ENCODE assay signal across 16 cellular contexts in genomic region chr3:46998852-46999515, GRCh38. TPM values are rescaled to one million over a fixed set of nuclear protein-coding genes. Genes with fewer than 3 reads are reported as not detected.
DNase-seq lines count a peak whose midpoint lies in the region; ATAC-seq and TF ChIP-seq lines count a peak whose summit lies in the region.
"Had no signal": no experiment of that assay in that cellular context is flagged by ENCODE, and none has a peak within 500 bp of the region (broad histone marks: within the 10 kb centered on the region; RNA-seq: fewer than 3 reads in every experiment).

No MANE protein-coding gene starts in this region.

- DNase-seq in activated CD8-positive, alpha-beta memory T cell treated with anti-CD3 and anti-CD28 coated beads, Interleukin-2, amount 10 ng/mL, durations not matched to agents 7 days and 5 days, result no peak
- no peak for DNase-seq in activated CD8-positive, alpha-beta memory T cell treated with anti-CD3 and anti-CD28 coated beads, Interleukin-2, amount 50 U/mL, for 48 hours
- DNase-seq in activated T-helper 1 cell treated with anti-CD3 and anti-CD28 coated beads, Interleukin-12 subunit alpha, Interleukin-12 subunit beta, Interleukin-2, Interleukin-4 antibody, amounts not matched to agents 30 ng/mL and 10 ng/mL and 1 ng/mL, durations not matched to agents 14 hours and 24 hours and 36 hours (ENCODE audit: low spot score), result no peak
- peak in 2 of 3 donors; percentile 39 to 48 for DNase-seq in right cardiac atrium
- peak; percentile 57 for DNase-seq in upper lobe of right lung
- DNase-seq in activated naive CD4-positive, alpha-beta T cell treated with anti-CD3 and anti-CD28 coated beads for 36 hours, result no peak
- DNase-seq in omental fat pad (ENCODE audit: low spot score), result no peak
- DNase-seq: amniotic stem cell, MV-4-11, NCI-H187 treated with DMSO at 0.1 percent for 48 hours had no signal

- peaks cover 38% of the 10 kb centered on the region for H3K36me3 Mint-ChIP-seq in activated CD8-positive, alpha-beta memory T cell treated with anti-CD3 and anti-CD28 coated beads, Interleukin-2, amount 10 ng/mL, durations not matched to agents 7 days and 5 days
- H3K36me3 Mint-ChIP-seq in activated T-helper 1 cell treated with anti-CD3 and anti-CD28 coated beads, Interleukin-12 subunit alpha, Interleukin-12 subunit beta, Interleukin-2, Interleukin-4 antibody, amounts not matched to agents 30 ng/mL and 10 ng/mL and 1 ng/mL, durations not matched to agents 14 hours and 24 hours and 36 hours (ENCODE audit: low read depth), result peaks cover 24% of the 10 kb centered on the region
- peaks cover 17% of the 10 kb centered on the region for H3K36me3 Mint-ChIP-seq in activated naive CD4-positive, alpha-beta T cell treated with anti-CD3 and anti-CD28 coated beads for 36 hours (ENCODE audit: low read depth)
- H3K36me3 Mint-ChIP-seq: natural killer cell had no signal

- 84% methylated on average over 22 of the region's 22 CpGs for WGBS in right cardiac atrium

- H3K4me1 Mint-ChIP-seq in activated CD8-positive, alpha-beta memory T cell treated with anti-CD3 and anti-CD28 coated beads, Interleukin-2, amount 10 ng/mL, durations not matched to agents 7 days and 5 days, result peaks cover 22% of the 10 kb centered on the region
- peaks cover 7% of the 10 kb centered on the region for H3K4me1 Mint-ChIP-seq in activated T-helper 1 cell treated with anti-CD3 and anti-CD28 coated beads, Interleukin-12 subunit alpha, Interleukin-12 subunit beta, Interleukin-2, Interleukin-4 antibody, amounts not matched to agents 30 ng/mL and 10 ng/mL and 1 ng/mL, durations not matched to agents 14 hours and 24 hours and 36 hours (ENCODE audit: low read depth)
- H3K4me1 Mint-ChIP-seq in activated naive CD4-positive, alpha-beta T cell treated with anti-CD3 and anti-CD28 coated beads for 36 hours (ENCODE audit: low read depth), result peaks cover 1% of the 10 kb centered on the region

- H3K9me3 ChIP-seq in right cardiac atrium (ENCODE audit: control insufficient read depth, low read length) (no peaks in the 10 kb centered on the region), upper lobe of right lung (no peaks in the 10 kb centered on the region)
- H3K9me3 ChIP-seq: A549 had no signal

- H3K36me3 ChIP-seq in upper lobe of right lung, result peaks cover 59% of the 10 kb centered on the region

- no peak overlapping the region for H3K4me3 Mint-ChIP-seq in activated CD8-positive, alpha-beta memory T cell treated with anti-CD3 and anti-CD28 coated beads, Interleukin-2, amount 10 ng/mL, durations not matched to agents 7 days and 5 days
- no peak overlapping the region for H3K4me3 Mint-ChIP-seq in activated T-helper 1 cell treated with anti-CD3 and anti-CD28 coated beads, Interleukin-12 subunit alpha, Interleukin-12 subunit beta, Interleukin-2, Interleukin-4 antibody, amounts not matched to agents 30 ng/mL and 10 ng/mL and 1 ng/mL, durations not matched to agents 14 hours and 24 hours and 36 hours
- H3K4me3 Mint-ChIP-seq in activated naive CD4-positive, alpha-beta T cell treated with anti-CD3 and anti-CD28 coated beads for 36 hours, result no peak overlapping the region
- H3K4me3 Mint-ChIP-seq: memory B cell, natural killer cell had no signal

- ATAC-seq in activated CD8-positive, alpha-beta memory T cell treated with anti-CD3 and anti-CD28 coated beads, Interleukin-2, amount 10 ng/mL, durations not matched to agents 7 days and 5 days, result no peak
- no peak for ATAC-seq in right cardiac atrium
- no peak for ATAC-seq in upper lobe of right lung
- no peak for ATAC-seq in GM19397 (IDR thresholded peaks at IDR 0.05; ENCODE audit: unreplicated experiment)
- ATAC-seq in omental fat pad (ENCODE audit: low FRiP score), result no peak

- TF ChIP-seq CTCF in upper lobe of right lung (IDR thresholded peaks at IDR 0.05) (no peak), omental fat pad (IDR thresholded peaks at IDR 0.05) (no peak)

- H3K27ac ChIP-seq in right cardiac atrium (ENCODE audit: low read length) (no peak overlapping the region), upper lobe of right lung (no peak overlapping the region)
- H3K27ac ChIP-seq: WERI-Rb-1 had no signal

- intact Hi-C loops in activated T-helper 1 cell treated with anti-CD3 and anti-CD28 coated beads, Interleukin-12 subunit alpha, Interleukin-12 subunit beta, Interleukin-2, Interleukin-4 antibody, amounts not matched to agents 30 ng/mL and 10 ng/mL and 1 ng/mL, durations not matched to agents 14 hours and 24 hours and 36 hours (cut with micrococcal nuclease), result loop anchor here (1.0 to 2.0 kb wide), 3 partner anchors 75 to 294 kb away; no protein-coding TSS in a partner anchor
- intact Hi-C loops in right cardiac atrium (cut with DNase I) (loop anchor here in 3 of 4 donors (5.0 kb wide), 1 partner anchor 77 kb away; no protein-coding TSS in a partner anchor), upper lobe of right lung (cut with DNase I) (loop anchor here (5.0 kb wide), 1 partner anchor 77 kb away; no protein-coding TSS in a partner anchor)
- intact Hi-C loops in activated naive CD4-positive, alpha-beta T cell treated with anti-CD3 and anti-CD28 coated beads for 36 hours (cut with micrococcal nuclease), result loop anchor here (1.0 to 5.0 kb wide), 3 partner anchors 76 to 292 kb away; no protein-coding TSS in a partner anchor

- CTCF ChIA-PET in activated CD8-positive, alpha-beta memory T cell treated with anti-CD3 and anti-CD28 coated beads, Interleukin-2, amount 10 ng/mL, durations not matched to agents 7 days and 5 days (lab: Charles Lee), result interaction anchor here (0.5 to 2.8 kb wide), 12 partner anchors 11 to 182 kb away, joined by 3 to 17 read pairs (median 4); no protein-coding TSS in a partner anchor
- CTCF ChIA-PET in activated naive CD4-positive, alpha-beta T cell treated with anti-CD3 and anti-CD28 coated beads for 36 hours (lab: Charles Lee), result interaction anchor here (0.5 to 2.4 kb wide), 11 partner anchors 13 to 128 kb away, joined by 3 to 15 read pairs (median 4); partner anchors contain the start of gene NBEAL2

- peak overlapping the region; percentile 52 for H3K27ac Mint-ChIP-seq in activated CD8-positive, alpha-beta memory T cell treated with anti-CD3 and anti-CD28 coated beads, Interleukin-2, amount 10 ng/mL, durations not matched to agents 7 days and 5 days
- H3K27ac Mint-ChIP-seq in activated T-helper 1 cell treated with anti-CD3 and anti-CD28 coated beads, Interleukin-12 subunit alpha, Interleukin-12 subunit beta, Interleukin-2, Interleukin-4 antibody, amounts not matched to agents 30 ng/mL and 10 ng/mL and 1 ng/mL, durations not matched to agents 14 hours and 24 hours and 36 hours, result peak overlapping the region; percentile 29
- no peak overlapping the region for H3K27ac Mint-ChIP-seq in activated naive CD4-positive, alpha-beta T cell treated with anti-CD3 and anti-CD28 coated beads for 36 hours
- H3K27ac Mint-ChIP-seq: memory B cell had no signal

- H3K4me3 ChIP-seq in right cardiac atrium (ENCODE audit: low read length), result no peak overlapping the region
- no peak overlapping the region for H3K4me3 ChIP-seq in upper lobe of right lung
- H3K4me3 ChIP-seq: A549 had no signal

- no peaks in the 10 kb centered on the region for H3K27me3 ChIP-seq in right cardiac atrium (ENCODE audit: control insufficient read depth, insufficient read depth)
- no peaks in the 10 kb centered on the region for H3K27me3 ChIP-seq in upper lobe of right lung

- H3K4me1 ChIP-seq in right cardiac atrium (ENCODE audit: control insufficient read depth, insufficient read depth, low read length), result no peaks in the 10 kb centered on the region
- no peaks in the 10 kb centered on the region for H3K4me1 ChIP-seq in upper lobe of right lung

- H3K9me3 Mint-ChIP-seq in activated CD8-positive, alpha-beta memory T cell treated with anti-CD3 and anti-CD28 coated beads, Interleukin-2, amount 10 ng/mL, durations not matched to agents 7 days and 5 days (ENCODE audit: low read depth), result no peaks in the 10 kb centered on the region
- no peaks in the 10 kb centered on the region for H3K9me3 Mint-ChIP-seq in activated T-helper 1 cell treated with anti-CD3 and anti-CD28 coated beads, Interleukin-12 subunit alpha, Interleukin-12 subunit beta, Interleukin-2, Interleukin-4 antibody, amounts not matched to agents 30 ng/mL and 10 ng/mL and 1 ng/mL, durations not matched to agents 14 hours and 24 hours and 36 hours
- no peaks in the 10 kb centered on the region for H3K9me3 Mint-ChIP-seq in activated naive CD4-positive, alpha-beta T cell treated with anti-CD3 and anti-CD28 coated beads for 36 hours
- H3K9me3 Mint-ChIP-seq: CD4-positive, CD25-positive, alpha-beta regulatory T cell; memory B cell; natural killer cell had no signal

- no peaks in the 10 kb centered on the region for H3K27me3 Mint-ChIP-seq in activated CD8-positive, alpha-beta memory T cell treated with anti-CD3 and anti-CD28 coated beads, Interleukin-2, amount 10 ng/mL, durations not matched to agents 7 days and 5 days
- no peaks in the 10 kb centered on the region for H3K27me3 Mint-ChIP-seq in activated T-helper 1 cell treated with anti-CD3 and anti-CD28 coated beads, Interleukin-12 subunit alpha, Interleukin-12 subunit beta, Interleukin-2, Interleukin-4 antibody, amounts not matched to agents 30 ng/mL and 10 ng/mL and 1 ng/mL, durations not matched to agents 14 hours and 24 hours and 36 hours (ENCODE audit: insufficient read depth)
- H3K27me3 Mint-ChIP-seq in activated naive CD4-positive, alpha-beta T cell treated with anti-CD3 and anti-CD28 coated beads for 36 hours (ENCODE audit: low read depth), result no peaks in the 10 kb centered on the region
- H3K27me3 Mint-ChIP-seq: CD4-positive, CD25-positive, alpha-beta regulatory T cell; memory B cell had no signal

RNA-seq across cellular contexts. Expression of gene NBEAL2, which starts 19.5 kb away (rescaled TPM):
- 100 to 1,000 TPM; 164 to 262 TPM for total RNA-seq in activated CD8-positive, alpha-beta memory T cell treated with anti-CD3 and anti-CD28 coated beads, Interleukin-2, amount 10 ng/mL, durations not matched to agents 7 days and 5 days
- 118 and 119 TPM in 2 replicates for total RNA-seq in activated T-helper 1 cell treated with anti-CD3 and anti-CD28 coated beads, Interleukin-12 subunit alpha, Interleukin-12 subunit beta, Interleukin-2, Interleukin-4 antibody, amounts not matched to agents 30 ng/mL and 10 ng/mL and 1 ng/mL, durations not matched to agents 14 hours and 24 hours and 36 hours
- total RNA-seq in right cardiac atrium (10 to 100 TPM; 15.9 to 20.1 (median 17.3) TPM), upper lobe of right lung (116 TPM), omental fat pad (100 to 1,000 TPM in 1 of 4 donors, 10 to 100 TPM in 3; 17.4 to 113 (median 33.6) TPM)
- 13.7 TPM for polyA plus RNA-seq in right cardiac atrium
- 10 to 100 TPM; 85.0 to 92.4 TPM for total RNA-seq in activated naive CD4-positive, alpha-beta T cell treated with anti-CD3 and anti-CD28 coated beads for 36 hours

RNA-seq across cellular contexts. Expression of gene CCDC12, which starts 22.4 kb away (rescaled TPM):
- 10 to 100 TPM; 65.9 to 72.7 TPM for total RNA-seq in activated CD8-positive, alpha-beta memory T cell treated with anti-CD3 and anti-CD28 coated beads, Interleukin-2, amount 10 ng/mL, durations not matched to agents 7 days and 5 days
- 68.7 and 69.1 TPM in 2 replicates for total RNA-seq in activated T-helper 1 cell treated with anti-CD3 and anti-CD28 coated beads, Interleukin-12 subunit alpha, Interleukin-12 subunit beta, Interleukin-2, Interleukin-4 antibody, amounts not matched to agents 30 ng/mL and 10 ng/mL and 1 ng/mL, durations not matched to agents 14 hours and 24 hours and 36 hours
- total RNA-seq in right cardiac atrium (10 to 100 TPM; 31.2 to 37.7 (median 34.2) TPM), upper lobe of right lung (42.1 TPM), omental fat pad (10 to 100 TPM; 30.8 to 61.5 (median 45.4) TPM)
- 58.0 TPM for polyA plus RNA-seq in right cardiac atrium
- total RNA-seq in activated naive CD4-positive, alpha-beta T cell treated with anti-CD3 and anti-CD28 coated beads for 36 hours, result 10 to 100 TPM; 37.6 to 43.0 TPM

Comparison
In these comparisons a context has a peak if more than half of its experiments do, and no peak if none do; other contexts are left out.
1. DNase-seq: peak in right cardiac atrium (2 of 3) and upper lobe of right lung (single experiment); none in activated CD8-positive, alpha-beta memory T cell treated with anti-CD3 and anti-CD28 coated beads, Interleukin-2, amount 10 ng/mL, durations not matched to agents 7 days and 5 days (single experiment), activated CD8-positive, alpha-beta memory T cell treated with anti-CD3 and anti-CD28 coated beads, Interleukin-2, amount 50 U/mL, for 48 hours (single experiment), activated T-helper 1 cell treated with anti-CD3 and anti-CD28 coated beads, Interleukin-12 subunit alpha, Interleukin-12 subunit beta, Interleukin-2, Interleukin-4 antibody, amounts not matched to agents 30 ng/mL and 10 ng/mL and 1 ng/mL, durations not matched to agents 14 hours and 24 hours and 36 hours (single experiment), activated naive CD4-positive, alpha-beta T cell treated with anti-CD3 and anti-CD28 coated beads for 36 hours (single experiment) and omental fat pad (single experiment).